In genomic region chr5:112270299-112271293, GRCh38 we compare ENCODE assay signal across 12 cellular contexts.
DNase-seq lines count a peak whose midpoint lies in the region; ATAC-seq and FAIRE-seq lines count a peak whose summit lies in the region.
"Had no signal": no experiment of that assay in that cellular context is flagged by ENCODE, and none has a peak within 500 bp of the region (broad histone marks: within the 10 kb centered on the region; RNA-seq: fewer than 3 reads in every experiment).

No MANE protein-coding gene starts in this region.

- H3K4me1 Mint-ChIP-seq in activated CD4-positive, alpha-beta T cell treated with anti-CD3 and anti-CD28 coated beads for 36 hours: peaks cover 6% of the 10 kb centered on the region

- H3K4me3 Mint-ChIP-seq in activated CD4-positive, alpha-beta T cell treated with anti-CD3 and anti-CD28 coated beads for 36 hours: no peak overlapping the region

- peak; percentile 49 for ATAC-seq in activated CD4-positive, alpha-beta T cell treated with anti-CD3 and anti-CD28 coated beads for 36 hours
- ATAC-seq in HG02885 (IDR thresholded peaks at IDR 0.05; ENCODE audit: poor library complexity, unreplicated experiment): peak; percentile 61
- no peak for ATAC-seq in GM19467 (IDR thresholded peaks at IDR 0.05; ENCODE audit: unreplicated experiment)

- no peaks in the 10 kb centered on the region for H3K36me3 Mint-ChIP-seq in activated CD4-positive, alpha-beta T cell treated with anti-CD3 and anti-CD28 coated beads for 36 hours (ENCODE audit: low read depth)

- intact Hi-C loops in activated CD4-positive, alpha-beta T cell treated with anti-CD3 and anti-CD28 coated beads for 36 hours (cut with DNase I, micrococcal nuclease): no loop called here

- POLR2A ChIA-PET in activated CD4-positive, alpha-beta T cell treated with anti-CD3 and anti-CD28 coated beads for 36 hours (lab: Charles Lee): no interaction called here

- no peak for FAIRE-seq in GM19239 (lab: Jason Lieb, UNC)

- H3K27me3 Mint-ChIP-seq in activated CD4-positive, alpha-beta T cell treated with anti-CD3 and anti-CD28 coated beads for 36 hours: peaks cover 11% of the 10 kb centered on the region

- CTCF ChIA-PET in activated CD4-positive, alpha-beta T cell treated with anti-CD3 and anti-CD28 coated beads for 36 hours (lab: Charles Lee): no interaction called here

- H3K27ac Mint-ChIP-seq in activated CD4-positive, alpha-beta T cell treated with anti-CD3 and anti-CD28 coated beads for 36 hours: no peak overlapping the region

- H3K9me3 Mint-ChIP-seq in activated CD4-positive, alpha-beta T cell treated with anti-CD3 and anti-CD28 coated beads for 36 hours (ENCODE audit: low read depth): no peaks in the 10 kb centered on the region

- DNase-seq in activated CD4-positive, alpha-beta T cell treated with anti-CD3 and anti-CD28 coated beads for 36 hours: no peak
- no peak for DNase-seq in activated CD4-positive, alpha-beta T cell treated with anti-CD3 and anti-CD28 coated beads, Interleukin-2, amount 50 U/mL, for 1 hour
- peak; percentile 0 for DNase-seq in amniotic epithelial cell (ENCODE audit: low read depth)
- peak; percentile 15 for DNase-seq in renal cortical epithelial cell (ENCODE audit: low read depth)
- no peak for DNase-seq in GM19239 (ENCODE audit: insufficient read length, low spot score)
- no peak for DNase-seq in NAMALWA (ENCODE audit: low spot score)
- DNase-seq: 8988T, cerebellar nuclear complex, DMS153, tibial artery had no signal

Comparison
In these comparisons a context has a peak if more than half of its experiments do, and no peak if none do; other contexts are left out.
1. DNase-seq: peak in amniotic epithelial cell (single experiment) and renal cortical epithelial cell (single experiment); none in activated CD4-positive, alpha-beta T cell treated with anti-CD3 and anti-CD28 coated beads for 36 hours (single experiment), activated CD4-positive, alpha-beta T cell treated with anti-CD3 and anti-CD28 coated beads, Interleukin-2, amount 50 U/mL, for 1 hour (single experiment), GM19239 (single experiment) and NAMALWA (single experiment).